ENCODE assay signal across 24 cellular contexts in the genomic region with DNA sequence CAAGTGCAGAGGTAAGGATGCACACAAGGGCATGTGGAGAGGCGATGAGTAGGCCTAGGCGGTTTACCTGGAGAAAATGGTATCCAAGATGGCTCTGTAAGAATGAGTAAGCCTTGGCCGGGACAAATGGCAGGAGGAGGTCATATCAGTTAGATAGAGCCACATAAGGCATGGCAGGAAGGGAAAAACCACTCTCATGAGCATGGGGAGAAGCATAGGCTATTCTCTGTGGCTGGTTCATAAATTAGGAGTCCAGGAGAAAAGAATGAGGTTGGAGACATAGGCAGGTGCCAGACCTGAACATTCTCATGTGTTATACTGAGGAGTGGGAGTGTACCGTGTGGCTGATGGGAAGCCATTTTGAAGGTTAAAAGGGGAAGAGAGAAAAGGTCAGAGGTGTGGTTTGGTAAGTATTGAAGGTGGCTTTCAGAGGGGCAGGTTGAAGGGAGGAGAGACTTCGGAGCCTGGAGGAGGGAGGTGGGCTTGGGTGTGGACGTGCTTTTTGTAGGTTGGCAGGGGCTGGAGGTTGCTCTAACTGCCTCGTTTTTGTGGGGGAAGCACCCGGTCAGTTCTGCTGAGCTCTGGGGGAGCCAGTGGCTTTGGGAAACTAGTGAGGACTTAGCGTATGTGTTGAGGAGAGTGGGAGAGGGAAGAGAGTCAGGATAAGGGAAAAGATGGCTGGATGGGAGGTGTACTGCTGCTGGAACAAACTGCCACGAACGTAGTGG.
"Had no signal": no experiment of that assay in that cellular context is flagged by ENCODE, and none has a peak within 500 bp of the region (broad histone marks: within the 10 kb centered on the region; RNA-seq: fewer than 3 reads in every experiment).

No MANE protein-coding gene starts in this region.

- H3K36me3 ChIP-seq: heart left ventricle, neutrophil, sigmoid colon, thoracic aorta, transverse colon had no signal

- H3K36me3 Mint-ChIP-seq: naive B cell had no signal

- H3K27ac Mint-ChIP-seq: endodermal cell; nephron; stimulated activated naive B cell treated with anti-CD40 and anti-IgM and Interleukin-4, amounts not matched to agents 10 μg/mL and 1 μg/mL and 100 μg/mL, for 72 hours; stimulated activated naive CD8-positive, alpha-beta T cell treated with anti-CD3 and anti-CD28 coated beads, Interleukin-15, amount 100 ng/mL, for 72 hours had no signal

- H3K4me3 Mint-ChIP-seq: endodermal cell; nephron; stimulated activated naive B cell treated with anti-CD40 and anti-IgM and Interleukin-4, amounts not matched to agents 10 μg/mL and 1 μg/mL and 100 μg/mL, for 72 hours; stimulated activated naive CD8-positive, alpha-beta T cell treated with anti-CD3 and anti-CD28 coated beads, Interleukin-15, amount 100 ng/mL, for 72 hours had no signal

- H3K27me3 ChIP-seq: heart left ventricle, neutrophil, sigmoid colon, transverse colon had no signal

- ATAC-seq: heart left ventricle; left colon; psoas muscle; stimulated activated naive B cell treated with anti-CD40 and anti-IgM and Interleukin-4, amounts not matched to agents 10 μg/mL and 1 μg/mL and 100 μg/mL, for 72 hours; stimulated activated naive CD8-positive, alpha-beta T cell treated with anti-CD3 and anti-CD28 coated beads, Interleukin-15, amount 100 ng/mL, for 72 hours had no signal

- H3K27ac ChIP-seq: heart left ventricle, neutrophil, psoas muscle, sigmoid colon, skin epidermis, thoracic aorta, transverse colon had no signal

- FAIRE-seq: colon, endothelial cell of umbilical vein had no signal

- H3K9me3 Mint-ChIP-seq: endodermal cell; naive B cell; nephron; stimulated activated naive B cell treated with anti-CD40 and anti-IgM and Interleukin-4, amounts not matched to agents 10 μg/mL and 1 μg/mL and 100 μg/mL, for 72 hours; stimulated activated naive CD8-positive, alpha-beta T cell treated with anti-CD3 and anti-CD28 coated beads, Interleukin-15, amount 100 ng/mL, for 72 hours had no signal

- H3K9me3 ChIP-seq: heart left ventricle, neutrophil, psoas muscle, sigmoid colon, thoracic aorta, transverse colon had no signal

- DNase-seq: effector CD4-positive, alpha-beta T cell; endodermal cell; erythroblast; foreskin melanocyte; heart left ventricle; hippocampal formation; left colon; mesendoderm; naive B cell; psoas muscle; retina; sigmoid colon; stimulated activated CD4-positive, alpha-beta T cell treated with anti-CD3 and anti-CD28 coated beads, Interleukin-2, amount 100 ng/mL, for 24 hours; stimulated activated CD4-positive, alpha-beta T cell treated with anti-CD3 and anti-CD28 coated beads, Interleukin-4, amount 100 ng/mL, for 4 hours; stimulated activated naive B cell treated with anti-CD40 and anti-IgM and Interleukin-4, amounts not matched to agents 10 μg/mL and 1 μg/mL and 100 μg/mL, for 72 hours; stimulated activated naive CD8-positive, alpha-beta T cell treated with anti-CD3 and anti-CD28 coated beads, Interleukin-15, amount 100 ng/mL, for 72 hours; substantia nigra; transverse colon had no signal

- H3K4me3 ChIP-seq: heart left ventricle, psoas muscle, sigmoid colon, skin epidermis, thoracic aorta, transverse colon had no signal
